ENCODE assay signal across 1 cellular context in the genomic region with DNA sequence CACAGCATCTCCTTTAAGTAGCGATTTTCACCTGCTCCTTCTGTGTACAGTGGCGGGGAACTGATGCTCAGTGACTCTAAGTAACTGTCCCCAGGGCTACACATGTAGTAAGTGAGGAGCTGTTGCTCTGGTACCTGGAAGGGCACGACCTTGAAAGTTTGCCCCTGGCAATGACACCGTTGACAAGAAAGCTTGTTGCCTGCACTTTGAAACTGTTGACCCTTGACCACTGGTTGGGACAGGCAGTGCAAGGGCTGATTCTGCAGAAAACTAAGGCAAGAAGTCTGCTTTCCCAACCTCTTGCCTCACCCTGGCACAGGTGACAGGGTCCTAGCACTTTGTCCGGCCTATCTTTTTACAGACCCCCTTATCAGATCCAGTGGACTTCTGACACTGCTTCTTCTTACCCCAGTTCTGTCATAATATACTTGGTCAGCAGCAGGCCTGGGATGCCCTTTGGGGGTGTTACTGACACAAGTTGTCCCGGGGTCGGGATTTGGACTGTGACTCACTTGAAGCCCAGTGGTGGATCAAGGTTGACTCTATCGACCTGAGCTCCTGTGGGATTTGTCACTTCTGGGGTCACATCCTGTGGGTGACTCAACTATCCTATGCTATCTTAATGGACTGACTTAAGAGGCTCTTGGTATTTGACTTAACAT.
A peak's percentile ranks its signal among the peaks of the same experiment; 100 is the strongest.
TF ChIP-seq lines count a peak whose summit lies in the region.

No MANE protein-coding gene starts in this region.

TF ChIP-seq in liver, 16 proteins besides CTCF, POLR2A, EP300 and RAD21 (continued from another document):
- TF ChIP-seq REST (IDR thresholded peaks at IDR 0.05) (no peak), JUND (IDR thresholded peaks at IDR 0.05) (peak in 1 of 2 donors; percentile 74), YY1 (IDR thresholded peaks at IDR 0.05) (peak; percentile 41), HNF4G (IDR thresholded peaks at IDR 0.05) (peak; percentile 84), GABPA (IDR thresholded peaks at IDR 0.05 in 1 of 2, conservative IDR thresholded peaks at IDR 0.05 in 1 of 2) (no peak), EGR1 (IDR thresholded peaks at IDR 0.05; ENCODE audit: low read depth in 2 of 2) (no peak), SP1 (IDR thresholded peaks at IDR 0.05) (peak; percentile 59), TAF1 (conservative IDR thresholded peaks at IDR 0.05) (no peak)
- TF ChIP-seq, protein P1, sequence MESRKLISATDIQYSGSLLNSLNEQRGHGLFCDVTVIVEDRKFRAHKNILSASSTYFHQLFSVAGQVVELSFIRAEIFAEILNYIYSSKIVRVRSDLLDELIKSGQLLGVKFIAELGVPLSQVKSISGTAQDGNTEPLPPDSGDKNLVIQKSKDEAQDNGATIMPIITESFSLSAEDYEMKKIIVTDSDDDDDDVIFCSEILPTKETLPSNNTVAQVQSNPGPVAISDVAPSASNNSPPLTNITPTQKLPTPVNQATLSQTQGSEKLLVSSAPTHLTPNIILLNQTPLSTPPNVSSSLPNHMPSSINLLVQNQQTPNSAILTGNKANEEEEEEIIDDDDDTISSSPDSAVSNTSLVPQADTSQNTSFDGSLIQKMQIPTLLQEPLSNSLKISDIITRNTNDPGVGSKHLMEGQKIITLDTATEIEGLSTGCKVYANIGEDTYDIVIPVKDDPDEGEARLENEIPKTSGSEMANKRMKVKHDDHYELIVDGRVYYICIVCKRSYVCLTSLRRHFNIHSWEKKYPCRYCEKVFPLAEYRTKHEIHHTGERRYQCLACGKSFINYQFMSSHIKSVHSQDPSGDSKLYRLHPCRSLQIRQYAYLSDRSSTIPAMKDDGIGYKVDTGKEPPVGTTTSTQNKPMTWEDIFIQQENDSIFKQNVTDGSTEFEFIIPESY (IDR thresholded peaks at IDR 0.05), result peak; percentile 48
TF ChIP-seq in liver: peak in this region for 10.
